Comparison of ENCODE assay signal across 21 cellular contexts in the genomic region with DNA sequence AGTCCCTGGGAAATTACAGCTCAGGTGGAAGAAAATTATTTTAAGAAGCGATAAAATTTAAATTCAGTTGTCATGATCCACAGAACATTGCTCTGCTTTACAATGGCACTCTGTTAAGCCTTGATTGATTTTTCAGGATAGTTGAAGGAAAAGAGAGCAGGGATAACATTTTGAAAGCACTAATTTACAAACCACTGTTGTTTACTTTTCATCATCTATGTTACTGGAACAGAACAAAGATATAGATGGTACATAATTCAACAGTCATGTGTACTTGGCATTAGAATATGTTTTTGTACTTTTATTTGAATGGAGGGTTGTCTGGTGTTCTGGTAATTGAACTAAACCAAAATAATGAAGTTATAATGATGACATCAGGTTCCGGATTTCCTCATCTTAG. TPM values are rescaled to one million over a fixed set of nuclear protein-coding genes. Genes with fewer than 3 reads are reported as not detected.
A peak's percentile ranks its signal among the peaks of the same experiment; 100 is the strongest.
DNase-seq lines count a peak whose midpoint lies in the region; ATAC-seq and TF ChIP-seq lines count a peak whose summit lies in the region.
"Had no signal": no experiment of that assay in that cellular context is flagged by ENCODE, and none has a peak within 500 bp of the region (broad histone marks: within the 10 kb centered on the region; RNA-seq: fewer than 3 reads in every experiment).

No MANE protein-coding gene starts in this region.

- CTCF ChIA-PET in WTC11 (lab: Charles Lee), result no interaction called here

- no peak overlapping the region for H3K27ac Mint-ChIP-seq in WTC11
- H3K27ac Mint-ChIP-seq: CD14-positive monocyte; CD4-positive, alpha-beta T cell; CD8-positive, alpha-beta memory T cell had no signal

- no peak for TF ChIP-seq RAD21 in liver (IDR thresholded peaks at IDR 0.05)

- no peak for TF ChIP-seq POLR2A in Peyer's patch (IDR thresholded peaks at IDR 0.05)

- peak overlapping the region; percentile 77 for H3K27ac ChIP-seq in cardiac muscle cell
- no peak overlapping the region for H3K27ac ChIP-seq in right cardiac atrium (ENCODE audit: low read length)
- H3K27ac ChIP-seq in liver (ENCODE audit: low read depth in 1 of 2, low read length in 2 of 2), result no peak overlapping the region
- H3K27ac ChIP-seq in Peyer's patch, result no peak overlapping the region
- H3K27ac ChIP-seq: A549; BLaER1 treated with 17β-estradiol and CSF1 and Interleukin-3, amounts not matched to agents 10 nM and 100 nM; GM23248 had no signal

- intact Hi-C loops in right cardiac atrium (cut with DNase I), result no loop called here
- intact Hi-C loops in mucosa of descending colon (cut with DNase I, micrococcal nuclease), result no loop called here

- H3K27me3 Mint-ChIP-seq in WTC11 (ENCODE audit: low read depth), result no peaks in the 10 kb centered on the region
- H3K27me3 Mint-ChIP-seq: CD4-positive, alpha-beta T cell; CD8-positive, alpha-beta memory T cell had no signal

- ATAC-seq in right cardiac atrium (no peak), WTC11 (no peak), mucosa of descending colon (no peak)
- ATAC-seq: A549 had no signal

- WGBS in right cardiac atrium, result 91% methylated on average over 2 of the region's 2 CpGs
- WGBS in liver, result 91% methylated on average over 2 of the region's 2 CpGs

- H3K36me3 ChIP-seq in cardiac muscle cell (no peaks in the 10 kb centered on the region), liver (ENCODE audit: control insufficient read depth in 4 of 4, insufficient read depth in 3 of 4, low read depth in 1 of 4, low read length in 3 of 4) (no peaks in the 10 kb centered on the region), Peyer's patch (no peaks in the 10 kb centered on the region), mucosa of descending colon (ENCODE audit: low read depth) (no peaks in the 10 kb centered on the region)
- H3K36me3 ChIP-seq: BE2C; BLaER1 treated with 17β-estradiol and CSF1 and Interleukin-3, amounts not matched to agents 10 nM and 100 nM had no signal

- H3K4me1 ChIP-seq in cardiac muscle cell (ENCODE audit: low read depth) (peaks cover 38% of the 10 kb centered on the region), right cardiac atrium (ENCODE audit: control insufficient read depth, insufficient read depth, low read length) (no peaks in the 10 kb centered on the region), liver (ENCODE audit: control insufficient read depth in 4 of 4, insufficient read depth in 4 of 4, low read length in 3 of 4) (peaks cover 0 to 1% (median 0%) of the 10 kb centered on the region in 4 donors), Peyer's patch (no peaks in the 10 kb centered on the region), mucosa of descending colon (ENCODE audit: low read depth) (no peaks in the 10 kb centered on the region)
- H3K4me1 ChIP-seq: A549; BLaER1 treated with 17β-estradiol and CSF1 and Interleukin-3, amounts not matched to agents 10 nM and 100 nM had no signal

- H3K9ac ChIP-seq in liver (ENCODE audit: low read depth in 1 of 2, low read length in 2 of 2), result no peak overlapping the region
- H3K9ac ChIP-seq: BLaER1 treated with 17β-estradiol and CSF1 and Interleukin-3, amounts not matched to agents 10 nM and 100 nM; GM23248 had no signal

- no peaks in the 10 kb centered on the region for H3K36me3 Mint-ChIP-seq in WTC11
- H3K36me3 Mint-ChIP-seq: CD14-positive monocyte; CD8-positive, alpha-beta memory T cell had no signal

- H3K9me3 Mint-ChIP-seq in WTC11, result 0 out of 2 replicates have a peak, but pooled peaks cover 3% of the 10 kb centered on the region
- H3K9me3 Mint-ChIP-seq: CD4-positive, alpha-beta T cell had no signal

- H3K27me3 ChIP-seq in cardiac muscle cell, result no peaks in the 10 kb centered on the region
- no peaks in the 10 kb centered on the region for H3K27me3 ChIP-seq in right cardiac atrium (ENCODE audit: control insufficient read depth, insufficient read depth)
- no peaks in the 10 kb centered on the region for H3K27me3 ChIP-seq in liver (ENCODE audit: control insufficient read depth in 4 of 4, insufficient read depth in 4 of 4, low read length in 3 of 4)
- no peaks in the 10 kb centered on the region for H3K27me3 ChIP-seq in Peyer's patch
- H3K27me3 ChIP-seq: BE2C; BLaER1 treated with 17β-estradiol and CSF1 and Interleukin-3, amounts not matched to agents 10 nM and 100 nM had no signal

- H3K9me3 ChIP-seq in cardiac muscle cell (ENCODE audit: low read depth) (no peaks in the 10 kb centered on the region), right cardiac atrium (ENCODE audit: control insufficient read depth, low read length) (no peaks in the 10 kb centered on the region), liver (ENCODE audit: control insufficient read depth in 4 of 4, low read length in 3 of 4) (no peaks in the 10 kb centered on the region), Peyer's patch (no peaks in the 10 kb centered on the region), mucosa of descending colon (no peaks in the 10 kb centered on the region)
- H3K9me3 ChIP-seq: A549; BE2C; BLaER1 treated with 17β-estradiol and CSF1 and Interleukin-3, amounts not matched to agents 10 nM and 100 nM had no signal

- no peak for TF ChIP-seq CTCF in cardiac muscle cell (IDR thresholded peaks at IDR 0.05; ENCODE audit: low read depth, low read length)
- no peak for TF ChIP-seq CTCF in WTC11 (IDR thresholded peaks at IDR 0.05)
- no peak for TF ChIP-seq CTCF in liver (IDR thresholded peaks at IDR 0.05; ENCODE audit: low read depth, low read length, missing input control)
- TF ChIP-seq CTCF in Peyer's patch (IDR thresholded peaks at IDR 0.05), result no peak
- no peak for TF ChIP-seq CTCF in mucosa of descending colon (IDR thresholded peaks at IDR 0.05)

- POLR2A ChIA-PET in WTC11 (lab: Charles Lee), result no interaction called here

- H3K4me1 Mint-ChIP-seq in WTC11, result peaks cover 13% of the 10 kb centered on the region
- H3K4me1 Mint-ChIP-seq: CD14-positive monocyte; CD8-positive, alpha-beta memory T cell had no signal

- DNase-seq in cardiac muscle cell (ENCODE audit: low read depth in 1 of 2, low spot score in 1 of 2) (no peak), right cardiac atrium (no peak), WTC11 (ENCODE audit: low spot score) (no peak), Peyer's patch (no peak), mucosa of descending colon (no peak)
- DNase-seq: 8988T; ACHN; AML-193; BE2C; CD4-positive, alpha-beta T cell; CD8-positive, alpha-beta memory T cell; DMS153; DND-41; GM23248; H7; HCEC 1CT had no signal

- no peak overlapping the region for H3K4me3 ChIP-seq in cardiac muscle cell
- no peak overlapping the region for H3K4me3 ChIP-seq in right cardiac atrium (ENCODE audit: low read length)
- H3K4me3 ChIP-seq in liver (ENCODE audit: low read depth in 1 of 3, low read length in 3 of 3), result no peak overlapping the region
- H3K4me3 ChIP-seq in Peyer's patch, result no peak overlapping the region
- H3K4me3 ChIP-seq in mucosa of descending colon, result no peak overlapping the region
- H3K4me3 ChIP-seq: A549; BLaER1 treated with 17β-estradiol and CSF1 and Interleukin-3, amounts not matched to agents 10 nM and 100 nM; GM23248 had no signal

- H3K4me3 Mint-ChIP-seq in WTC11, result no peak overlapping the region
- H3K4me3 Mint-ChIP-seq: CD14-positive monocyte; CD4-positive, alpha-beta T cell; CD8-positive, alpha-beta memory T cell had no signal

TF ChIP-seq in WTC11, 78 proteins besides CTCF, POLR2A, EP300 and RAD21:
- TF ChIP-seq GABPB1 (CRISPR knock-in tag; IDR thresholded peaks at IDR 0.05), result peak; percentile 89
- no peak for TF ChIP-seq HMGA2 (CRISPR knock-in tag; IDR thresholded peaks at IDR 0.05)

TF ChIP-seq in liver, 16 proteins besides CTCF, POLR2A, EP300 and RAD21:
- TF ChIP-seq FOXA2 (IDR thresholded peaks at IDR 0.05) (peak; percentile 15), HNF4G (IDR thresholded peaks at IDR 0.05) (no peak)

RNA-seq across cellular contexts. Expression of a gene that starts 2.6 kb away (rescaled TPM):
- total RNA-seq in cardiac muscle cell (21.1 and 24.6 TPM in 2 replicates), right cardiac atrium (not detected), WTC11 (2021) (not detected in 3 replicates), liver (under 1 TPM; 0.25 to 0.28 TPM), Peyer's patch (not detected), mucosa of descending colon (1 to 10 TPM in 1 of 3 donors, not detected in 2; 5.8 TPM)
- polyA plus RNA-seq in cardiac muscle cell (56.4 and 64.5 TPM in 2 replicates), right cardiac atrium (not detected), liver (not detected)
- total RNA-seq: CD4-positive, alpha-beta T cell; CD8-positive, alpha-beta memory T cell; GM23248; H1; H7 had no signal
- polyA plus RNA-seq: A549; CD14-positive monocyte; CD8-positive, alpha-beta memory T cell; GM23248 had no signal

RNA-seq across cellular contexts. Expression of a gene that starts 33.0 kb away (rescaled TPM):
- not detected in 2 replicates for total RNA-seq in cardiac muscle cell
- not detected in 2 replicates for polyA plus RNA-seq in cardiac muscle cell
- total RNA-seq in right cardiac atrium, result not detected
- polyA plus RNA-seq in right cardiac atrium, result not detected
- total RNA-seq in WTC11 (2021), result not detected in 3 replicates
- total RNA-seq in liver, result not detected
- polyA plus RNA-seq in liver, result not detected
- total RNA-seq in Peyer's patch, result 10 to 100 TPM in 1 of 4 donors, 1 to 10 TPM in 1, not detected in 2; 2.4 to 36.3 TPM
- total RNA-seq in mucosa of descending colon, result not detected
- total RNA-seq: CD4-positive, alpha-beta T cell; CD8-positive, alpha-beta memory T cell; GM23248; H1; H7 had no signal
- polyA plus RNA-seq: A549; CD14-positive monocyte; CD8-positive, alpha-beta memory T cell; GM23248; H1 had no signal

RNA-seq across cellular contexts. Expression of a gene that starts 38.9 kb away (rescaled TPM):
- not detected in 2 replicates for total RNA-seq in cardiac muscle cell
- not detected in 2 replicates for polyA plus RNA-seq in cardiac muscle cell
- total RNA-seq in right cardiac atrium, result not detected
- polyA plus RNA-seq in right cardiac atrium, result not detected
- not detected in 3 replicates for total RNA-seq in WTC11 (2021)
- not detected for total RNA-seq in liver
- polyA plus RNA-seq in liver, result not detected
- total RNA-seq in Peyer's patch, result not detected
- total RNA-seq in mucosa of descending colon, result not detected
- total RNA-seq: CD4-positive, alpha-beta T cell; CD8-positive, alpha-beta memory T cell; GM23248; H1; H7 had no signal
- polyA plus RNA-seq: A549; CD14-positive monocyte; CD8-positive, alpha-beta memory T cell; GM23248; H1 had no signal

RNA-seq across cellular contexts. Expression of a gene that starts 49.5 kb away (rescaled TPM):
- total RNA-seq in cardiac muscle cell (not detected in 2 replicates), right cardiac atrium (not detected), WTC11 (2021) (not detected in 3 replicates), liver (not detected), Peyer's patch (not detected), mucosa of descending colon (not detected)
- polyA plus RNA-seq in cardiac muscle cell (not detected in 2 replicates), right cardiac atrium (not detected), liver (not detected)
- total RNA-seq: CD4-positive, alpha-beta T cell; CD8-positive, alpha-beta memory T cell; GM23248; H1; H7 had no signal
- polyA plus RNA-seq: A549; CD14-positive monocyte; CD8-positive, alpha-beta memory T cell; GM23248; H1 had no signal
